27 cellular contexts compared by ENCODE assay signal in the genomic region with DNA sequence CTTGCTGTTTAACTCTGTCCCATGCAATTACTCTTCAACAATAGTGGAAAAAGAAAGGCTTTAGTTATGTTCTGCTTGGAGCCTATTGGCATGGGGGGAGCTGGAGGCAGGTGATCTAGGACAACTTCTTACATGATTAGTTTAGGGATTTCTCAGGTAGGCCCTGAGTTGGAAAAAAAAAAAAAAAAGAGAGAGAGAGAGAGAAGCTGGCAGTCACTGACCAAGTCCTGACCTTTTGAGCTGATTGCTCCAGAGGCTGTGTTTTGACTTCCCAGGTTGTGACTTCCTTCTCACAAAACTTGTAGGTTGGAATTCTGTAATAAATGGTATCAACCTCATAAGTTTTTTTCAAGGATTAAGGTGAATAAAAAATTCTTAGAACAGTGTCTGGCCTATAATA. TPM values are rescaled to one million over a fixed set of nuclear protein-coding genes. Genes with fewer than 3 reads are reported as not detected.
"Had no signal": no experiment of that assay in that cellular context is flagged by ENCODE, and none has a peak within 500 bp of the region (broad histone marks: within the 10 kb centered on the region; RNA-seq: fewer than 3 reads in every experiment).

No MANE protein-coding gene starts in this region.

- H3K4me1 ChIP-seq: SJCRH30 had no signal

- ATAC-seq: K562, Right ventricle myocardium inferior, SK-N-SH treated with all-trans-retinoic acid at 6 μM for 48 hours had no signal

- H3K36me3 Mint-ChIP-seq: IgD-negative memory B cell had no signal

- H3K4me2 ChIP-seq: KMS-11 had no signal

- FAIRE-seq: K562, RCC 7860 had no signal

- H3K36me3 ChIP-seq: SJCRH30 had no signal

- H3K9me3 Mint-ChIP-seq: IgD-negative memory B cell had no signal

- H3K4me1 Mint-ChIP-seq: IgD-negative memory B cell had no signal

- H3K27me3 ChIP-seq: SJCRH30 had no signal

- DNase-seq: Kasumi-1, MV-4-11, NCI-H1048, NCI-H1105, NCI-H1417, NCI-H1436 treated with DMSO at 0.1 percent for 48 hours, NCI-H1694, NCI-H187 treated with DMSO at 0.1 percent for 48 hours, NCI-H2029 treated with DMSO at 0.1 percent for 48 hours, NCI-H2107, NCI-H2227 treated with DMSO at 0.1 percent for 48 hours, NCI-H446, NCI-H510A, NCI-H524 treated with DMSO at 0.1 percent for 48 hours, NCI-H69, NCI-H774, RPMI8226, SHP77 treated with DMSO at 0.1 percent for 48 hours, SJCRH30 had no signal

- H3K27ac Mint-ChIP-seq: IgD-negative memory B cell had no signal

- H3K27ac ChIP-seq: KMS-11, SJCRH30 had no signal

- H3K4me3 ChIP-seq: K562, SJCRH30 had no signal

- H3K4me3 Mint-ChIP-seq: IgD-negative memory B cell had no signal

- H3K9ac ChIP-seq: KMS-11 had no signal

- H3K9me3 ChIP-seq: SJCRH30 had no signal

RNA-seq across cellular contexts. Expression of gene C6orf141, which starts 7.8 kb away (rescaled TPM):
- total RNA-seq: K562, Right ventricle myocardium inferior, SJCRH30 had no signal
- polyA plus RNA-seq: IgD-negative memory B cell, K562 had no signal

RNA-seq across cellular contexts. Expression of gene GLYATL3, which starts 58.5 kb away (rescaled TPM):
- total RNA-seq: HT1080, K562, MCF 10A, Right ventricle myocardium inferior, SJCRH30 had no signal
- polyA plus RNA-seq: IgD-negative memory B cell, K562 had no signal
